Comparison of ENCODE assay signal across 15 cellular contexts in the genomic region with DNA sequence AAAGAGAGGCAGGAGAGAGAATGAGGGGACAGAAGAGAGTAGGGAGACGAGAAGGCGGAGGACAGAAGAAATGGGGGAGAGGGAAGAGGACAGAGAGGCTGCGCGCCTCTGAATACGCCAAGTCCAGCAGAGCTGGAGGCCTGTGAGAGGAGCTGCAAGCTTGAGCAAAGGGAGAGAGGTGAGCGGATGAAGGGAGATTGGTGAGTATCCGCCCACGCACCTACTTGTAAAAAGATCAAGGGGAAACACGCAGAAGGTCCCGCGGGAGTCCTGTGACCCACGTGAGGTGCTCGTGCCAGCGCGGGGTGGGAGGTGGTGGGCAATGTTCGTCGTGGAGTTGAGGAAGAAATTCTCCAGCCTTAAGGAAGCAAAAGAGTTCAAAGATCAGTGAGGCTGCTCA. TPM values are rescaled to one million over a fixed set of nuclear protein-coding genes. Genes with fewer than 3 reads are reported as not detected.
DNase-seq lines count a peak whose midpoint lies in the region; ATAC-seq and TF ChIP-seq lines count a peak whose summit lies in the region.
"Had no signal": no experiment of that assay in that cellular context is flagged by ENCODE, and none has a peak within 500 bp of the region (broad histone marks: within the 10 kb centered on the region; RNA-seq: fewer than 3 reads in every experiment).

No MANE protein-coding gene starts in this region.

- peak overlapping the region; percentile 85 for H2AFZ ChIP-seq in DND-41 (ENCODE audit: low read depth, low read length)

- peaks cover 8% of the 10 kb centered on the region for H3K27me3 ChIP-seq in DND-41 (ENCODE audit: insufficient read depth, low read length, poor library complexity)
- H3K27me3 ChIP-seq: BLaER1 treated with 17β-estradiol and CSF1 and Interleukin-3, amounts not matched to agents 10 nM and 100 nM; right lobe of liver had no signal

- H3K4me1 ChIP-seq in DND-41 (ENCODE audit: insufficient read depth, low read length) = peaks cover 56% of the 10 kb centered on the region
- peaks cover 5% of the 10 kb centered on the region for H3K4me1 ChIP-seq in mesodermal cell (ENCODE audit: control insufficient read depth, insufficient read depth, low read length, poor library complexity, severe bottlenecking)
- H3K4me1 ChIP-seq: BLaER1 treated with 17β-estradiol and CSF1 and Interleukin-3, amounts not matched to agents 10 nM and 100 nM; right lobe of liver had no signal

- H3K9ac ChIP-seq in DND-41 (ENCODE audit: low read depth, low read length) = peak overlapping the region; percentile 87
- H3K9ac ChIP-seq: BLaER1 treated with 17β-estradiol and CSF1 and Interleukin-3, amounts not matched to agents 10 nM and 100 nM had no signal

- peaks cover 35% of the 10 kb centered on the region for H3K79me2 ChIP-seq in DND-41 (ENCODE audit: insufficient read depth, low read length)

- H3K36me3 Mint-ChIP-seq in activated naive CD4-positive, alpha-beta T cell treated with anti-CD3 and anti-CD28 coated beads for 36 hours (ENCODE audit: low read depth) = no peaks in the 10 kb centered on the region

- H3K4me1 Mint-ChIP-seq in activated naive CD4-positive, alpha-beta T cell treated with anti-CD3 and anti-CD28 coated beads for 36 hours (ENCODE audit: low read depth) = peaks cover 5% of the 10 kb centered on the region

- H3K4me3 ChIP-seq in DND-41 (ENCODE audit: low read depth in 1 of 2, low read length in 2 of 2) (peak overlapping the region; percentile 31 to 86; a peak in 3 of 4 replicates), astrocyte of the cerebellum (ENCODE audit: low read depth, low read length) (peak overlapping the region; percentile 68), mesodermal cell (ENCODE audit: extremely low read depth, insufficient read depth, low read length, poor library complexity, severe bottlenecking) (peak overlapping the region; percentile 57)
- H3K4me3 ChIP-seq: BLaER1 treated with 17β-estradiol and CSF1 and Interleukin-3, amounts not matched to agents 10 nM and 100 nM; K562; right lobe of liver had no signal

- intact Hi-C loops in activated naive CD4-positive, alpha-beta T cell treated with anti-CD3 and anti-CD28 coated beads for 36 hours (cut with micrococcal nuclease) = no loop called here

- no peak overlapping the region for H3K27ac Mint-ChIP-seq in activated naive CD4-positive, alpha-beta T cell treated with anti-CD3 and anti-CD28 coated beads for 36 hours

- H4K20me1 ChIP-seq in DND-41 (ENCODE audit: insufficient read depth, low read length) = peaks cover 3% of the 10 kb centered on the region; the same call in 1 of the 2 replicates
- H4K20me1 ChIP-seq: BLaER1 treated with 17β-estradiol and CSF1 and Interleukin-3, amounts not matched to agents 10 nM and 100 nM had no signal

- 21 to 25% methylated on average over 17 of the region's 17 CpGs for WGBS in mesodermal cell (ENCODE audit: insufficient coverage in 2 of 2), 2 experiments

- DNase-seq in DND-41 (peak; percentile 26), astrocyte of the cerebellum (ENCODE audit: low read depth) (no peak)
- no peak for DNase-seq in activated naive CD4-positive, alpha-beta T cell treated with anti-CD3 and anti-CD28 coated beads for 36 hours
- DNase-seq: cerebellar nuclear complex, mammary epithelial cell, right lobe of liver, trophoblast cell had no signal

- H3K9me3 ChIP-seq in DND-41 (ENCODE audit: insufficient read depth, low read length, severe bottlenecking) (no peaks in the 10 kb centered on the region), mesodermal cell (ENCODE audit: control insufficient read depth, low read length) (no peaks in the 10 kb centered on the region)
- H3K9me3 ChIP-seq: right lobe of liver had no signal

- H3K4me2 ChIP-seq in DND-41 (ENCODE audit: insufficient read depth, low read length) = peak overlapping the region; percentile 72
- H3K4me2 ChIP-seq: BLaER1 treated with 17β-estradiol and CSF1 and Interleukin-3, amounts not matched to agents 10 nM and 100 nM had no signal

- no peak overlapping the region for H3K4me3 Mint-ChIP-seq in activated naive CD4-positive, alpha-beta T cell treated with anti-CD3 and anti-CD28 coated beads for 36 hours

- TF ChIP-seq CTCF in DND-41 (IDR thresholded peaks at IDR 0.05; ENCODE audit: borderline replicate concordance, extremely low read depth, low read length, poor library complexity, severe bottlenecking) (peak; percentile 25), astrocyte of the cerebellum (IDR thresholded peaks at IDR 0.05; ENCODE audit: low read depth, low read length, missing control alignments) (no peak)

- peak overlapping the region; percentile 77 for H3K27ac ChIP-seq in DND-41 (ENCODE audit: low read length)
- no peak overlapping the region for H3K27ac ChIP-seq in mesodermal cell (ENCODE audit: low read depth, low read length, severe bottlenecking)
- H3K27ac ChIP-seq: BLaER1 treated with 17β-estradiol and CSF1 and Interleukin-3, amounts not matched to agents 10 nM and 100 nM; right lobe of liver had no signal

- peaks cover 1% of the 10 kb centered on the region for H3K9me3 Mint-ChIP-seq in activated naive CD4-positive, alpha-beta T cell treated with anti-CD3 and anti-CD28 coated beads for 36 hours

- H3K27me3 Mint-ChIP-seq in activated naive CD4-positive, alpha-beta T cell treated with anti-CD3 and anti-CD28 coated beads for 36 hours (ENCODE audit: low read depth) = peaks cover 32% of the 10 kb centered on the region

- ATAC-seq in DND-41 (ENCODE audit: insufficient read depth, low read depth) (no peak), GM21786 (IDR thresholded peaks at IDR 0.05; ENCODE audit: unreplicated experiment) (peak; percentile 44), GM19395 (IDR thresholded peaks at IDR 0.05; ENCODE audit: unreplicated experiment) (no peak), GM18519 (IDR thresholded peaks at IDR 0.05; ENCODE audit: low FRiP score, unreplicated experiment) (no peak), GM21526 (IDR thresholded peaks at IDR 0.05; ENCODE audit: low FRiP score, unreplicated experiment) (no peak)
- ATAC-seq: K562, Right ventricle myocardium inferior had no signal

- H3K36me3 ChIP-seq in DND-41 (ENCODE audit: insufficient read depth, low read length) (peaks cover 7% of the 10 kb centered on the region; the same call in 1 of the 2 replicates), mesodermal cell (ENCODE audit: control insufficient read depth, insufficient read depth, low read length) (no peaks in the 10 kb centered on the region)
- H3K36me3 ChIP-seq: BLaER1 treated with 17β-estradiol and CSF1 and Interleukin-3, amounts not matched to agents 10 nM and 100 nM; right lobe of liver had no signal

- CTCF ChIA-PET in activated naive CD4-positive, alpha-beta T cell treated with anti-CD3 and anti-CD28 coated beads for 36 hours (lab: Charles Lee) = no interaction called here

- in situ Hi-C loops in astrocyte of the cerebellum (cut with HindIII; ENCODE audit: low sequenced_read_pairs) = no loop called here

RNA-seq across cellular contexts. Expression of gene NETO1, which starts 2.0 kb away (rescaled TPM):
- polyA plus RNA-seq in mesodermal cell (2013, experiment 1 of 2) = 13.2 TPM
- 7.1 TPM for polyA plus RNA-seq in mesodermal cell (2013, experiment 2 of 2)
- not detected for total RNA-seq in activated naive CD4-positive, alpha-beta T cell treated with anti-CD3 and anti-CD28 coated beads for 36 hours
- total RNA-seq: K562, right lobe of liver, Right ventricle myocardium inferior had no signal
- polyA plus RNA-seq: K562 had no signal
